Comparison of ENCODE assay signal across 15 cellular contexts in the genomic region with DNA sequence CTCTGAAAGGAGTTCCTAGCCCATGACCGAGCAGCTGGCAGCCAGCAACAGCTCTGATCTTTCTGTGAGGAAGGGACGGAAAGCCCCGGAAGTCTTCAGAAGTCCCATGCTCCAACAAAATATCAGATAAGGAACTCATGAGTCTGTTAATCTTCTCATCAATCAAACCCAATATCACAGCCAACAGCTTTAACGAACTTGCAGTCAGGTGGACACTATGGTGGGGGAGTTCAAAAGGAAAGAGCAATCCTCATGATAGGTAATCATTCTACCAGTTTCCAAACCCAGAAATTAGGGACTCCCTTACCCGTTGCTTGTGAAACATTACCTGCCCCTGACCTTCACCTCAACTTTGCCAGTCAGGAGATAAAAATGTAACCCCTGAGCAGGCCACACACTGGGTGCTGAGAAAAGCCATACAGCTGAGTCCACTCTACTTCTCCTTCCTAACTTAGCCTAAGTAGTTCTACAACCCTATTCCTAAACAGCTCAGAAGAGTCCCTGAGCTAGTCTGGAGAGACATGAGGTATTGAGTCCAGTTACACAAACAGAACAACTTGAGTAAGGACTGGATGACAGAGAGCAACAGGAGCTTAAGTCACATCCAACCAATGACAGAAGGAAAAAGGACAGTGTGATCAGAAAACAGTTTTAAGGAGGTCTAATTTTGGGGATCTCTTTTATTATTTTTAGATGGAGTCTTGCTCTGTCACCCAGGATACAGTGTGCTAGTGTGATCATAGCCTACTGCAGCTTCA. TPM values are rescaled to one million over a fixed set of nuclear protein-coding genes. Genes with fewer than 3 reads are reported as not detected.
DNase-seq lines count a peak whose midpoint lies in the region; ATAC-seq and TF ChIP-seq lines count a peak whose summit lies in the region.
"Had no signal": no experiment of that assay in that cellular context is flagged by ENCODE, and none has a peak within 500 bp of the region (broad histone marks: within the 10 kb centered on the region; RNA-seq: fewer than 3 reads in every experiment).

No MANE protein-coding gene starts in this region.

- TF ChIP-seq CTCF in CD14-positive monocyte (IDR thresholded peaks at IDR 0.05), result no peak
- TF ChIP-seq CTCF in DOHH2 (IDR thresholded peaks at IDR 0.05; ENCODE audit: low read depth, low read length, poor library complexity, severe bottlenecking), result no peak

- H3K4me1 Mint-ChIP-seq in CD14-positive monocyte (peaks cover 34% of the 10 kb centered on the region), naive B cell (peaks cover 22 to 51% (median 40%) of the 10 kb centered on the region in 3 donors)
- H3K4me1 Mint-ChIP-seq in activated naive CD8-positive, alpha-beta T cell (ENCODE audit: low read depth), result peaks cover 45% of the 10 kb centered on the region

- H3K4me1 ChIP-seq in DOHH2 (ENCODE audit: control insufficient read depth, low read length), result peaks cover 15% of the 10 kb centered on the region

- no peak for ATAC-seq in naive B cell (ENCODE audit: low read depth in 2 of 2)
- ATAC-seq in GM19324 (IDR thresholded peaks at IDR 0.05; ENCODE audit: low FRiP score, unreplicated experiment), result no peak
- ATAC-seq: sciatic nerve had no signal

- H3K36me3 Mint-ChIP-seq in CD14-positive monocyte, result peaks cover 63 to 72% of the 10 kb centered on the region in 2 donors
- H3K36me3 Mint-ChIP-seq in activated naive CD8-positive, alpha-beta T cell, result peaks cover 9% of the 10 kb centered on the region
- H3K36me3 Mint-ChIP-seq in naive B cell, result peaks cover 4 to 23% of the 10 kb centered on the region in 2 donors

- H3K4me3 Mint-ChIP-seq in CD14-positive monocyte, result peak overlapping the region in 1 of 2 donors; percentile 27
- peak overlapping the region; percentile 94 for H3K4me3 Mint-ChIP-seq in activated naive CD8-positive, alpha-beta T cell
- H3K4me3 Mint-ChIP-seq in naive B cell, result peak overlapping the region in 7 of 8 donors; percentile 65 to 94 (median 85)

- H4K20me1 ChIP-seq in DOHH2 (ENCODE audit: control insufficient read depth, insufficient read depth, low read depth, low read length), result no peaks in the 10 kb centered on the region

- H3K27me3 Mint-ChIP-seq in CD14-positive monocyte (ENCODE audit: low read depth in 3 of 3) (no peaks in the 10 kb centered on the region), naive B cell (no peaks in the 10 kb centered on the region)
- no peaks in the 10 kb centered on the region for H3K27me3 Mint-ChIP-seq in activated naive CD8-positive, alpha-beta T cell

- H3K9me3 ChIP-seq in DOHH2 (ENCODE audit: control insufficient read depth, insufficient read depth, low read length), result no peaks in the 10 kb centered on the region

- no peak overlapping the region for H3K27ac ChIP-seq in DOHH2 (ENCODE audit: low read depth, low read length)

- H3K9me3 Mint-ChIP-seq in CD14-positive monocyte, result peaks cover 0 to 1% (median 0%) of the 10 kb centered on the region in 7 donors
- no peaks in the 10 kb centered on the region for H3K9me3 Mint-ChIP-seq in activated naive CD8-positive, alpha-beta T cell (ENCODE audit: low read depth)
- H3K9me3 Mint-ChIP-seq in naive B cell, result peaks cover 0 to 2% (median 0%) of the 10 kb centered on the region in 7 donors

- H3K79me2 ChIP-seq in DOHH2 (ENCODE audit: control insufficient read depth, low read length), result peaks cover 43% of the 10 kb centered on the region

- DNase-seq in CD14-positive monocyte (ENCODE audit: low spot score), result no peak
- no peak for DNase-seq in naive B cell
- DNase-seq in CD1c-positive myeloid dendritic cell (ENCODE audit: extremely low spot score), result no peak
- no peak for DNase-seq in NOMO-1 treated with dmso at 0.1 percent for 144 hours (lab: John Stamatoyannopoulos, UW; ENCODE audit: unreplicated experiment)
- DNase-seq in DMS153 (lab: John Stamatoyannopoulos, UW), result no peak
- DNase-seq: amniotic stem cell; dorsolateral prefrontal cortex; foreskin melanocyte; KBM-7; NCI-H187 treated with DMSO at 0.1 percent for 48 hours; NK-92 treated with Interleukin-12 subunit alpha and Interleukin-12 subunit beta, amount 100 ng/mL, for 24 hours had no signal

- no peak overlapping the region for H3K4me3 ChIP-seq in DOHH2 (ENCODE audit: low read length)

- H3K36me3 ChIP-seq in DOHH2 (ENCODE audit: control insufficient read depth, low read length), result peaks cover 49% of the 10 kb centered on the region

- H3K9me2 ChIP-seq in DOHH2 (replicated peaks; ENCODE audit: control insufficient read depth, low read length), result no peaks in the 10 kb centered on the region

- H3K27me3 ChIP-seq in DOHH2 (ENCODE audit: control insufficient read depth, low read length), result no peaks in the 10 kb centered on the region
- H3K27me3 ChIP-seq: dorsolateral prefrontal cortex had no signal

- intact Hi-C loops in CD14-positive monocyte (cut with micrococcal nuclease), result no loop called here

- H3K4me2 ChIP-seq in DOHH2 (ENCODE audit: low read length), result 0 out of 2 replicates have a peak overlapping the region, but pooled peaks have one; percentile 60

- peaks cover 5% of the 10 kb centered on the region; the same call in 1 of the 2 replicates for H3F3A ChIP-seq in DOHH2 (ENCODE audit: control insufficient read depth, insufficient read depth)

- H3K27ac Mint-ChIP-seq in CD14-positive monocyte (peak overlapping the region in 5 of 7 donors; percentile 65 to 97 (median 92)), naive B cell (peak overlapping the region in 4 of 6 donors; percentile 25 to 85 (median 78))
- peak overlapping the region; percentile 83 for H3K27ac Mint-ChIP-seq in activated naive CD8-positive, alpha-beta T cell

RNA-seq across cellular contexts. Expression of gene NDST2, which starts 2.2 kb away (rescaled TPM):
- 10 to 100 TPM; 22.7 to 25.6 TPM for polyA plus RNA-seq in CD14-positive monocyte
- polyA plus RNA-seq in naive B cell (ENCODE audit: low read depth in 6 of 6), result 10 to 100 TPM in 5 of 6 donors, 1 to 10 TPM in 1; 6.2 to 29.8 (median 16.4) TPM

RNA-seq across cellular contexts. Expression of gene ZSWIM8, which starts 23.8 kb away (rescaled TPM):
- polyA plus RNA-seq in CD14-positive monocyte (10 to 100 TPM in 1 of 2 donors, 1 to 10 TPM in 1; 7.8 to 19.2 TPM), naive B cell (ENCODE audit: low read depth in 6 of 6) (10 to 100 TPM in 5 of 6 donors, 1 to 10 TPM in 1; 4.3 to 21.7 (median 15.8) TPM)

RNA-seq across cellular contexts. Expression of gene CHCHD1, which starts 27.4 kb away (rescaled TPM):
- polyA plus RNA-seq in CD14-positive monocyte (10 to 100 TPM; 72.3 to 85.0 TPM), naive B cell (ENCODE audit: low read depth in 6 of 6) (10 to 100 TPM; 17.6 to 54.5 (median 39.6) TPM)
